Comparison of ENCODE assay signal across 1 cellular context in the genomic region with DNA sequence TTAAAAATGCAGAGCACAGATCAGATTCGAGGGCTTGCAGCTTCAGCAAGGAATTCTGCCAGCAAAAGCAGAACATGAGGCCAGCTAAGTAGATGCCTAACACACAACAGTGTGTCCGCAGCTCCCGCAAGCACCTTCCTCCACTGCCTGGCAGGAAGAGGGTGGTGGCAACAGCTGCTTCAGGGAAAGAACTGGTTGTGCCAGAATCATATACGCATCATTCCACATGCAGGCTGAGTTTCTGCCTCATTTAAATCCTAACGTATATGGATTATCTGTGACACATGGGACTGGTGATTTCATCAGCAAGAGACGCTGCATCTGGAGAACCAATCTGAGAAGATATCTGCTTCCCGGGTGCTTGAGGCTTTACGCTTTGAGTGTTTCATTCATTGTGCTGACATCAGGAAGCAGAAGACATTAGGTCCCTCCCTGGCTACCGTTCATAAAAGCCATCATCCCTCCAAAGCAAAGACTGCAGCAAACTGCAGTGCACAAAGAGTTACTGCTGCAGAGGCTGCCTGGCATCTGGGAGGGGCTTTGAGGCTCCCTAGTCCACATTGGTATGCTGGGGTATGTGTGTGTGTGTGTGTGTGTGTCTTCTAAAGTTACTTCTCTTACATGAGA.
TF ChIP-seq lines count a peak whose summit lies in the region.

No MANE protein-coding gene starts in this region.

TF ChIP-seq in IMR-90, 13 proteins besides CTCF, POLR2A, EP300 and RAD21 (continued from another document):
- TF ChIP-seq, protein P1, sequence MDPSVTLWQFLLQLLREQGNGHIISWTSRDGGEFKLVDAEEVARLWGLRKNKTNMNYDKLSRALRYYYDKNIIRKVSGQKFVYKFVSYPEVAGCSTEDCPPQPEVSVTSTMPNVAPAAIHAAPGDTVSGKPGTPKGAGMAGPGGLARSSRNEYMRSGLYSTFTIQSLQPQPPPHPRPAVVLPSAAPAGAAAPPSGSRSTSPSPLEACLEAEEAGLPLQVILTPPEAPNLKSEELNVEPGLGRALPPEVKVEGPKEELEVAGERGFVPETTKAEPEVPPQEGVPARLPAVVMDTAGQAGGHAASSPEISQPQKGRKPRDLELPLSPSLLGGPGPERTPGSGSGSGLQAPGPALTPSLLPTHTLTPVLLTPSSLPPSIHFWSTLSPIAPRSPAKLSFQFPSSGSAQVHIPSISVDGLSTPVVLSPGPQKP (IDR thresholded peaks at IDR 0.05; ENCODE audit: borderline replicate concordance, low read depth, low read length): no peak
- no peak for TF ChIP-seq CEBPB (IDR thresholded peaks at IDR 0.05; ENCODE audit: low read depth, low read length)
- TF ChIP-seq FOS (IDR thresholded peaks at IDR 0.05; ENCODE audit: low read depth, low read length): no peak
- no peak for TF ChIP-seq SMC3 (IDR thresholded peaks at IDR 0.05; ENCODE audit: low read depth, low read length)
- no peak for TF ChIP-seq CHD1 (IDR thresholded peaks at IDR 0.05; ENCODE audit: low read depth, low read length)
- no peak for TF ChIP-seq MXI1 (IDR thresholded peaks at IDR 0.05; ENCODE audit: borderline replicate concordance, low read depth, low read length)
- TF ChIP-seq RFX5 (IDR thresholded peaks at IDR 0.05; ENCODE audit: low read depth, low read length): no peak
- TF ChIP-seq, protein P2, sequence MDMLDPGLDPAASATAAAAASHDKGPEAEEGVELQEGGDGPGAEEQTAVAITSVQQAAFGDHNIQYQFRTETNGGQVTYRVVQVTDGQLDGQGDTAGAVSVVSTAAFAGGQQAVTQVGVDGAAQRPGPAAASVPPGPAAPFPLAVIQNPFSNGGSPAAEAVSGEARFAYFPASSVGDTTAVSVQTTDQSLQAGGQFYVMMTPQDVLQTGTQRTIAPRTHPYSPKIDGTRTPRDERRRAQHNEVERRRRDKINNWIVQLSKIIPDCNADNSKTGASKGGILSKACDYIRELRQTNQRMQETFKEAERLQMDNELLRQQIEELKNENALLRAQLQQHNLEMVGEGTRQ (IDR thresholded peaks at IDR 0.05; ENCODE audit: low read depth, low read length): no peak
- TF ChIP-seq NFE2L2 (IDR thresholded peaks at IDR 0.05; ENCODE audit: low read depth, low read length): no peak
- no peak for TF ChIP-seq BHLHE40 (IDR thresholded peaks at IDR 0.05; ENCODE audit: low read depth, low read length)
